Comparison of ENCODE assay signal across 12 cellular contexts in genomic region chr17:28484296-28484695, GRCh38. TPM values are rescaled to one million over a fixed set of nuclear protein-coding genes. Genes with fewer than 3 reads are reported as not detected.
DNase-seq lines count a peak whose midpoint lies in the region; ATAC-seq and TF ChIP-seq lines count a peak whose summit lies in the region.
"Had no signal": no experiment of that assay in that cellular context is flagged by ENCODE, and none has a peak within 500 bp of the region (broad histone marks: within the 10 kb centered on the region; RNA-seq: fewer than 3 reads in every experiment).

No MANE protein-coding gene starts in this region.

- H3K27me3 Mint-ChIP-seq in Caco-2 (ENCODE audit: insufficient read depth, unreplicated experiment): no peaks in the 10 kb centered on the region

- no TSS peak for BruUV-seq in Caco-2 (replicated peaks; lab: Mats Ljungman, UMichigan)

- POLR2A ChIA-PET in Caco-2 (lab: Charles Lee): no interaction called here

- intact Hi-C loops in body of pancreas (cut with DNase I): no loop called here
- intact Hi-C loops in Caco-2 (cut with micrococcal nuclease; ENCODE audit: unreplicated experiment): no loop called here

- H3K4me3 Mint-ChIP-seq in Caco-2 (ENCODE audit: unreplicated experiment): no peak overlapping the region
- H3K4me3 Mint-ChIP-seq: activated naive CD8-positive, alpha-beta T cell treated with anti-CD3 and anti-CD28 coated beads for 36 hours had no signal

- H3K36me3 Mint-ChIP-seq in Caco-2 (ENCODE audit: insufficient read depth, unreplicated experiment): no peaks in the 10 kb centered on the region
- H3K36me3 Mint-ChIP-seq: activated naive CD8-positive, alpha-beta T cell treated with anti-CD3 and anti-CD28 coated beads for 36 hours had no signal

- no peaks in the 10 kb centered on the region for H4K20me1 ChIP-seq in BLaER1 treated with 17β-estradiol and CSF1 and Interleukin-3, amounts not matched to agents 10 nM and 100 nM

- H3K4me2 ChIP-seq in BLaER1 treated with 17β-estradiol and CSF1 and Interleukin-3, amounts not matched to agents 10 nM and 100 nM: peak overlapping the region; percentile 28 to 87 (median 60); a peak in 21 of 22 replicates

- H3K27ac Mint-ChIP-seq in Caco-2 (ENCODE audit: unreplicated experiment): no peak overlapping the region
- H3K27ac Mint-ChIP-seq: activated naive CD8-positive, alpha-beta T cell treated with anti-CD3 and anti-CD28 coated beads for 36 hours had no signal

- H3K9me3 ChIP-seq in BLaER1 treated with 17β-estradiol and CSF1 and Interleukin-3, amounts not matched to agents 10 nM and 100 nM (replicated peaks in 1 of 11): no peaks in the 10 kb centered on the region
- H3K9me3 ChIP-seq in body of pancreas (no peaks in the 10 kb centered on the region), Caco-2 (no peaks in the 10 kb centered on the region)
- H3K9me3 ChIP-seq: spleen had no signal

- H3K9me3 Mint-ChIP-seq in Caco-2 (ENCODE audit: unreplicated experiment): no peaks in the 10 kb centered on the region
- H3K9me3 Mint-ChIP-seq: activated naive CD8-positive, alpha-beta T cell treated with anti-CD3 and anti-CD28 coated beads for 36 hours had no signal

- 0 out of 22 replicates have a peak overlapping the region, but pooled peaks of 2 of the 11 experiments have one; percentile 0 to 7 for H3K9ac ChIP-seq in BLaER1 treated with 17β-estradiol and CSF1 and Interleukin-3, amounts not matched to agents 10 nM and 100 nM

- H3K36me3 ChIP-seq in BLaER1 treated with 17β-estradiol and CSF1 and Interleukin-3, amounts not matched to agents 10 nM and 100 nM: no peaks in the 10 kb centered on the region
- H3K36me3 ChIP-seq in body of pancreas (replicated peaks in 1 of 2; ENCODE audit: insufficient read depth in 1 of 2, low read depth in 2 of 2) (no peaks in the 10 kb centered on the region), Caco-2 (ENCODE audit: control insufficient read depth, insufficient read depth, low read length) (no peaks in the 10 kb centered on the region)
- H3K36me3 ChIP-seq: spleen had no signal

- ATAC-seq in GM18873 (IDR thresholded peaks at IDR 0.05; ENCODE audit: low FRiP score, unreplicated experiment) (peak; percentile 77), HG02642 (IDR thresholded peaks at IDR 0.05; ENCODE audit: poor library complexity, unreplicated experiment) (peak; percentile 64), HG03565 (IDR thresholded peaks at IDR 0.05; ENCODE audit: unreplicated experiment) (peak; percentile 87), body of pancreas (no peak)
- ATAC-seq: stimulated activated naive CD8-positive, alpha-beta T cell treated with anti-CD3 and anti-CD28 coated beads, Interleukin-15, Interleukin-2, amounts not matched to agents 100 U/mL and 50 U/mL, for 24 hours had no signal

- no peak for DNase-seq in body of pancreas
- DNase-seq in NCI-H526 treated with DMSO at 0.1 percent for 48 hours (lab: John Stamatoyannopoulos, UW): no peak
- DNase-seq in HuH-7.5 (ENCODE audit: low spot score): no peak
- DNase-seq in Caco-2: no peak
- DNase-seq: activated naive CD8-positive, alpha-beta T cell treated with anti-CD3 and anti-CD28 coated beads for 36 hours; spleen; stimulated activated naive CD8-positive, alpha-beta T cell treated with anti-CD3 and anti-CD28 coated beads, Interleukin-15, Interleukin-2, amounts not matched to agents 100 U/mL and 50 U/mL, for 24 hours had no signal

- peaks cover 27 to 51% (median 34%) of the 10 kb centered on the region in 10 experiments for H3K4me1 ChIP-seq in BLaER1 treated with 17β-estradiol and CSF1 and Interleukin-3, amounts not matched to agents 10 nM and 100 nM
- H3K4me1 ChIP-seq in body of pancreas (peaks cover 22% of the 10 kb centered on the region), Caco-2 (peaks cover 48% of the 10 kb centered on the region)
- H3K4me1 ChIP-seq: spleen had no signal

- TF ChIP-seq CTCF in body of pancreas (IDR thresholded peaks at IDR 0.05) (no peak), Caco-2 (IDR thresholded peaks at IDR 0.05; ENCODE audit: insufficient read depth in 1 of 2, low read depth in 1 of 2, low read length in 1 of 2, severe bottlenecking in 1 of 2, unreplicated experiment in 1 of 2) (no peak)

- peaks cover 25% of the 10 kb centered on the region for H3K4me1 Mint-ChIP-seq in Caco-2 (ENCODE audit: low read depth, unreplicated experiment)
- H3K4me1 Mint-ChIP-seq: activated naive CD8-positive, alpha-beta T cell treated with anti-CD3 and anti-CD28 coated beads for 36 hours had no signal

- H3K4me3 ChIP-seq in BLaER1 treated with 17β-estradiol and CSF1 and Interleukin-3, amounts not matched to agents 10 nM and 100 nM: no peak overlapping the region
- H3K4me3 ChIP-seq in body of pancreas (no peak overlapping the region), Caco-2 (ENCODE audit: low read depth, low read length) (no peak overlapping the region)
- H3K4me3 ChIP-seq: spleen had no signal

- peak overlapping the region in 3 of 11 experiments; percentile 31 to 46 (median 41); a peak in 4 of 22 replicates for H3K27ac ChIP-seq in BLaER1 treated with 17β-estradiol and CSF1 and Interleukin-3, amounts not matched to agents 10 nM and 100 nM
- H3K27ac ChIP-seq in body of pancreas: no peak overlapping the region
- H3K27ac ChIP-seq: spleen had no signal

- CTCF ChIA-PET in Caco-2 (lab: Charles Lee): no interaction called here

- no peak for TF ChIP-seq POLR2A in body of pancreas (IDR thresholded peaks at IDR 0.05)

- 32 to 41% methylated on average over 2 of the region's 2 CpGs for WGBS in body of pancreas, 2 donors

- H3K27me3 ChIP-seq in BLaER1 treated with 17β-estradiol and CSF1 and Interleukin-3, amounts not matched to agents 10 nM and 100 nM: no peaks in the 10 kb centered on the region
- no peaks in the 10 kb centered on the region for H3K27me3 ChIP-seq in body of pancreas
- no peaks in the 10 kb centered on the region for H3K27me3 ChIP-seq in Caco-2 (replicated peaks; ENCODE audit: control insufficient read depth, insufficient read depth, low read length)
- H3K27me3 ChIP-seq: spleen had no signal

RNA-seq across cellular contexts. Expression of gene SLC13A2, which starts 10.9 kb away (rescaled TPM):
- 1 to 10 TPM in 1 of 2 donors, not detected in 1; 1.8 TPM for total RNA-seq in body of pancreas
- 0.42 and 0.57 TPM in 2 replicates for total RNA-seq in Caco-2 (2022)
- total RNA-seq: activated naive CD8-positive, alpha-beta T cell treated with anti-CD3 and anti-CD28 coated beads for 36 hours; RPMI7951; spleen had no signal

RNA-seq across cellular contexts. Expression of gene FOXN1, which starts 21.9 kb away (rescaled TPM):
- total RNA-seq in body of pancreas (under 1 TPM in 1 of 2 donors, not detected in 1; 0.52 TPM), Caco-2 (2022) (0.26 and 0.48 TPM in 2 replicates)
- total RNA-seq: activated naive CD8-positive, alpha-beta T cell treated with anti-CD3 and anti-CD28 coated beads for 36 hours; RPMI7951; spleen had no signal
